Comparison of ENCODE assay signal across 31 cellular contexts in the genomic region with DNA sequence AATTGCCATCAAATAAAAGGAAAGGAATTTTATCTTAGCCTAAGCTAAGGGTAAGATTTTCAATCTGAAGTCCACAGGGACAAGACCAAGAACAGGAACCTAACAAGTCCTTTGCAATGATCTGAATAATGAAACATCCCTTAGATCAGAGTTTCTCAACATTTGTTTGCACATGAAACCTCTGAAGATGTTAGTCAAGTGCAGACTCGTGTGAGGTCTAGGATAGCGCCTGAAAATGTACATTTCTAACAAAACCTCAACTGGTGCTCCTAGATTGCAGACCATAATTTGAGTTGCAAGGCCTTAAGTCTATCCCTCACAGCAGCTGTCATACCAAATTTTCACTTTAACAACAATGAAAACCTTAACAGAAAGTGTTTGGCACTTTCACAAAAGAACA.
"Had no signal": no experiment of that assay in that cellular context is flagged by ENCODE, and none has a peak within 500 bp of the region (broad histone marks: within the 10 kb centered on the region; RNA-seq: fewer than 3 reads in every experiment).

No MANE protein-coding gene starts in this region.

- H3K36me3 ChIP-seq: left lung, lower lobe of right lung, neural progenitor cell, neutrophil, spleen, suprapubic skin, thoracic aorta, tibial artery, upper lobe of right lung had no signal

- FAIRE-seq: islet of Langerhans, kidney, small intestine, urothelium cell line had no signal

- H3K9me3 ChIP-seq: left lung, lower lobe of right lung, neutrophil, spleen, suprapubic skin, thoracic aorta, tibial artery, upper lobe of right lung had no signal

- DNase-seq: hypothalamus; immature natural killer cell; kidney; left colon; left lung; lower lobe of right lung; mesendoderm; naive B cell; natural killer cell; nephron progenitor cell; occipital lobe; retina; right cardiac atrium; small intestine; spleen; stimulated activated CD4-positive, alpha-beta T cell treated with anti-CD3 and anti-CD28 coated beads, Interleukin-4, amount 100 ng/mL, for 24 hours; stimulated activated naive CD4-positive, alpha-beta T cell; tibial artery; trophoblast cell; upper lobe of right lung had no signal

- H3K9me3 Mint-ChIP-seq: nephron progenitor cell; neural progenitor cell; stimulated activated naive CD8-positive, alpha-beta T cell treated with anti-CD3 and anti-CD28 coated beads, Interleukin-15, Interleukin-2, amounts not matched to agents 100 ng/mL and 50 ng/mL, for 24 hours had no signal

- H3K27me3 Mint-ChIP-seq: naive B cell; stimulated activated naive CD8-positive, alpha-beta T cell treated with anti-CD3 and anti-CD28 coated beads, Interleukin-15, Interleukin-2, amounts not matched to agents 100 ng/mL and 50 ng/mL, for 24 hours had no signal

- H3K27me3 ChIP-seq: left lung, neural progenitor cell, neutrophil, spleen, suprapubic skin, tibial artery, upper lobe of right lung had no signal

- H3K4me3 ChIP-seq: left lung, lower lobe of right lung, neural progenitor cell, spleen, suprapubic skin, thoracic aorta, tibial artery, upper lobe of right lung had no signal

- H3K4me3 Mint-ChIP-seq: immature natural killer cell; mesothelial cell of epicardium; naive B cell; natural killer cell; nephron progenitor cell; neural progenitor cell; stimulated activated effector memory CD8-positive, alpha-beta T cell treated with anti-CD3 and anti-CD28 coated beads, Interleukin-12 subunit alpha, Interleukin-12 subunit beta, amount 100 ng/mL, for 72 hours; stimulated activated naive CD8-positive, alpha-beta T cell treated with anti-CD3 and anti-CD28 coated beads, Interleukin-15, Interleukin-2, amounts not matched to agents 100 ng/mL and 50 ng/mL, for 24 hours had no signal

- H3K27ac Mint-ChIP-seq: immature natural killer cell; mesothelial cell of epicardium; naive B cell; natural killer cell; neural progenitor cell; stimulated activated effector memory CD8-positive, alpha-beta T cell treated with anti-CD3 and anti-CD28 coated beads, Interleukin-12 subunit alpha, Interleukin-12 subunit beta, amount 100 ng/mL, for 72 hours; stimulated activated naive CD8-positive, alpha-beta T cell treated with anti-CD3 and anti-CD28 coated beads, Interleukin-15, Interleukin-2, amounts not matched to agents 100 ng/mL and 50 ng/mL, for 24 hours had no signal

- H3K36me3 Mint-ChIP-seq: immature natural killer cell; naive B cell; natural killer cell; neural progenitor cell; stimulated activated effector memory CD8-positive, alpha-beta T cell treated with anti-CD3 and anti-CD28 coated beads, Interleukin-12 subunit alpha, Interleukin-12 subunit beta, amount 100 ng/mL, for 72 hours had no signal

- H3K27ac ChIP-seq: left lung, lower lobe of right lung, neural progenitor cell, neutrophil, parathyroid adenoma, spleen, suprapubic skin, thoracic aorta, tibial artery, upper lobe of right lung had no signal

- H3K4me1 Mint-ChIP-seq: immature natural killer cell; naive B cell; natural killer cell; neural progenitor cell; stimulated activated effector memory CD8-positive, alpha-beta T cell treated with anti-CD3 and anti-CD28 coated beads, Interleukin-12 subunit alpha, Interleukin-12 subunit beta, amount 100 ng/mL, for 72 hours had no signal

- ATAC-seq: left colon; left lung; lower lobe of right lung; natural killer cell; right cardiac atrium; sciatic nerve; stimulated activated effector memory CD8-positive, alpha-beta T cell treated with anti-CD3 and anti-CD28 coated beads, Interleukin-12 subunit alpha, Interleukin-12 subunit beta, amount 100 ng/mL, for 72 hours; upper lobe of right lung had no signal

- H3K4me1 ChIP-seq: left lung, lower lobe of right lung, neural progenitor cell, spleen, suprapubic skin, upper lobe of right lung had no signal
